ENCODE assay signal across 8 cellular contexts in the genomic region with DNA sequence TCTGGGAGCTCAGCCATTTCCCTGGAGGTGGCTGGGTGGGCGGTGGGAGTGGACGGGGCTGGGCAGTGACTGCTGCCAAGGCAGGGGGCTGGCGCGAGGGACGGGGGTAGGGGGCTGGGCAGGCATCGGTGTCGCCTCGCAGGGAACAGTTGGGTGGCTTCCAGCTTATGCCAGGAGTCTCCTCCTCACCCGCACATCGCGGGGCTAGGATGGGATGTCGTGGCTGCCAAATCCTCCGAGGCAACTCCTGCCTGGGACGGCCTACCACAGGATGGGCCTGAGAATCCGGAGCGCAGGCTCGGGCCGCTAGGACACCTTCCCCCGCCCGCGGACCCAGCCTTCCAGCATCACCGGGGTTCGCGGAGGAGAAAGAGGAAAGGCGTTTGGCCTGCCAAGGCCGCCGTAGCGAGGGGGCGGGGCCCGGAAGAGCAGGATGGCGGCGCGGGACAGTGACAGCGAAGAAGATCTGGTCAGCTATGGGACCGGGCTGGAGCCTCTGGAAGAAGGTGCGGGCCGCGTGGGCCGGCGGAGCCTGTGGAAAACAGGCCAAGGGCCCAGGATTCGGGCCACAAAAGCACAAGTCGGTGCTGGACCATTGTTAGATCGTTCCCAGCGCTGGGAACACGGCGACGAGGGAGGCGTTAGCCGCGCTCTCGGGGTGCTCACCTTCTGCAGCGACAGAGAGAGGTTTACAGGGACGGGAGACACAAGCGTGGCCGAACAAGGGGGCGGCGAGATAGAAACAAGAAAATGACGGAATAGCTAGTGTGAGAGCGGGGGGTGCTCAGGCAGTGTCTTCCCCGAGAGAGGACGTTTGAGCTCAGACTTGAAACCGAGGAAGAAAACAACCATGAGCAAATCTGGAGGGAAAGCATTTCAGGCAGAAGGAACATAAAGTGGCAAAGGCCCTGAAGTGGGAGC. TPM values are rescaled to one million over a fixed set of nuclear protein-coding genes. Genes with fewer than 3 reads are reported as not detected.
DNase-seq lines count a peak whose midpoint lies in the region; ATAC-seq and TF ChIP-seq lines count a peak whose summit lies in the region.

A gene with protein sequence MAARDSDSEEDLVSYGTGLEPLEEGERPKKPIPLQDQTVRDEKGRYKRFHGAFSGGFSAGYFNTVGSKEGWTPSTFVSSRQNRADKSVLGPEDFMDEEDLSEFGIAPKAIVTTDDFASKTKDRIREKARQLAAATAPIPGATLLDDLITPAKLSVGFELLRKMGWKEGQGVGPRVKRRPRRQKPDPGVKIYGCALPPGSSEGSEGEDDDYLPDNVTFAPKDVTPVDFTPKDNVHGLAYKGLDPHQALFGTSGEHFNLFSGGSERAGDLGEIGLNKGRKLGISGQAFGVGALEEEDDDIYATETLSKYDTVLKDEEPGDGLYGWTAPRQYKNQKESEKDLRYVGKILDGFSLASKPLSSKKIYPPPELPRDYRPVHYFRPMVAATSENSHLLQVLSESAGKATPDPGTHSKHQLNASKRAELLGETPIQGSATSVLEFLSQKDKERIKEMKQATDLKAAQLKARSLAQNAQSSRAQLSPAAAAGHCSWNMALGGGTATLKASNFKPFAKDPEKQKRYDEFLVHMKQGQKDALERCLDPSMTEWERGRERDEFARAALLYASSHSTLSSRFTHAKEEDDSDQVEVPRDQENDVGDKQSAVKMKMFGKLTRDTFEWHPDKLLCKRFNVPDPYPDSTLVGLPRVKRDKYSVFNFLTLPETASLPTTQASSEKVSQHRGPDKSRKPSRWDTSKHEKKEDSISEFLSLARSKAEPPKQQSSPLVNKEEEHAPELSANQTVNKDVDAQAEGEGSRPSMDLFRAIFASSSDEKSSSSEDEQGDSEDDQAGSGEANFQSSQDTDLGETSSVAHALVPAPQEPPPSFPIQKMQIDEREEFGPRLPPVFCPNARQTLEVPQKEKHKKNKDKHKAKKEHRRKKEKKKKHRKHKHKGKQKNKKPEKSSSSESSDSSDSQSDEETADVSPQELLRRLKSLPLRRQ (plus strand): TSS at position 421 of the 921 bp plus-strand sequence. CDS start 13 bp downstream, at position 434.

- H3K27ac Mint-ChIP-seq in nephron: peak within 1 kb of the TSS; percentile 68 to 94 (median 89)

- H2AFZ ChIP-seq in DND-41 (ENCODE audit: low read depth, low read length) (peak within 1 kb of the TSS; percentile 100), Karpas-422 (ENCODE audit: low read length) (peak within 1 kb of the TSS; percentile 96)

- H3K4me2 ChIP-seq in DND-41 (ENCODE audit: insufficient read depth, low read length): peak within 1 kb of the TSS; percentile 80
- H3K4me2 ChIP-seq in Karpas-422 (ENCODE audit: low read depth, low read length, poor library complexity, severe bottlenecking): peak within 1 kb of the TSS; percentile 89

- H3K4me3 ChIP-seq in DND-41 (ENCODE audit: low read depth in 1 of 2, low read length in 2 of 2) (peak within 1 kb of the TSS; percentile 91 to 96), Karpas-422 (ENCODE audit: low read length) (peak within 1 kb of the TSS; percentile 100), RWPE2 (ENCODE audit: severe bottlenecking) (peak within 1 kb of the TSS; percentile 53), fibroblast of the aortic adventitia (ENCODE audit: low read depth, low read length) (peak within 1 kb of the TSS; percentile 95)

- H3K4me3 Mint-ChIP-seq in nephron: peak within 1 kb of the TSS; percentile 91 to 98 (median 93)

- H3K9me3 ChIP-seq in DND-41 (ENCODE audit: insufficient read depth, low read length, severe bottlenecking) (no peaks in the 10 kb centered on the region), Karpas-422 (ENCODE audit: low read length) (no peaks in the 10 kb centered on the region), RWPE2 (ENCODE audit: severe bottlenecking) (no peaks in the 10 kb centered on the region)

- ATAC-seq in DND-41 (ENCODE audit: insufficient read depth, low read depth): peak; percentile 91
- ATAC-seq in GM21786 (IDR thresholded peaks at IDR 0.05; ENCODE audit: unreplicated experiment): peak; percentile 71
- peak; percentile 75 for ATAC-seq in RWPE2 (ENCODE audit: low read depth)
- peak; percentile 92 for ATAC-seq in stimulated activated naive CD8-positive, alpha-beta T cell treated with anti-CD3 and anti-CD28 coated beads, Interleukin-15, Interleukin-2, amounts not matched to agents 100 U/mL and 50 U/mL, for 24 hours

- no peaks in the 10 kb centered on the region for H3K27me3 ChIP-seq in DND-41 (ENCODE audit: insufficient read depth, low read length, poor library complexity)
- H3K27me3 ChIP-seq in Karpas-422 (ENCODE audit: low read length): no peaks in the 10 kb centered on the region
- H3K27me3 ChIP-seq in RWPE2 (ENCODE audit: insufficient read depth, poor library complexity, severe bottlenecking): no peaks in the 10 kb centered on the region

- peaks cover 33% of the 10 kb centered on the region for H3K4me1 Mint-ChIP-seq in nephron

- H3K36me3 ChIP-seq in DND-41 (ENCODE audit: insufficient read depth, low read length): no peaks in the 10 kb centered on the region
- H3K36me3 ChIP-seq in Karpas-422 (ENCODE audit: insufficient read depth, low read length): no peaks in the 10 kb centered on the region
- H3K36me3 ChIP-seq in RWPE2 (ENCODE audit: low read depth): no peaks in the 10 kb centered on the region

- H3K9me2 ChIP-seq in Karpas-422 (replicated peaks; ENCODE audit: insufficient read depth, low read length): no peaks in the 10 kb centered on the region

- H3K9me3 Mint-ChIP-seq in nephron: no peaks in the 10 kb centered on the region

- H3K27ac ChIP-seq in DND-41 (ENCODE audit: low read length) (peak within 1 kb of the TSS; percentile 91), Karpas-422 (ENCODE audit: low read length) (no peak within 1 kb of the TSS), RWPE2 (ENCODE audit: poor library complexity, severe bottlenecking) (peak within 1 kb of the TSS; percentile 29)

- H3K27me3 Mint-ChIP-seq in nephron (ENCODE audit: low read depth): no peaks in the 10 kb centered on the region

- H3K4me1 ChIP-seq in DND-41 (ENCODE audit: insufficient read depth, low read length) (peaks cover 25% of the 10 kb centered on the region), Karpas-422 (ENCODE audit: low read length) (peaks cover 23% of the 10 kb centered on the region), RWPE2 (ENCODE audit: insufficient read depth, poor library complexity, severe bottlenecking) (peaks cover 11% of the 10 kb centered on the region)

- peaks cover 16% of the 10 kb centered on the region for H3K79me2 ChIP-seq in DND-41 (ENCODE audit: insufficient read depth, low read length)
- H3K79me2 ChIP-seq in Karpas-422 (ENCODE audit: low read length): peaks cover 21% of the 10 kb centered on the region

- TF ChIP-seq CTCF in DND-41 (IDR thresholded peaks at IDR 0.05; ENCODE audit: borderline replicate concordance, extremely low read depth, low read length, poor library complexity, severe bottlenecking): no peak
- no peak for TF ChIP-seq CTCF in RWPE2 (IDR thresholded peaks at IDR 0.05; ENCODE audit: poor library complexity, severe bottlenecking)
- no peak for TF ChIP-seq CTCF in fibroblast of the aortic adventitia (IDR thresholded peaks at IDR 0.05; ENCODE audit: insufficient read depth, low read length)
- no peak for TF ChIP-seq CTCF in nephron (IDR thresholded peaks at IDR 0.05; ENCODE audit: unreplicated experiment in 3 of 3)

- H3K36me3 Mint-ChIP-seq in nephron (ENCODE audit: low read depth): no peaks in the 10 kb centered on the region

- H3K9ac ChIP-seq in DND-41 (ENCODE audit: low read depth, low read length): peak within 1 kb of the TSS; percentile 83
- peak within 1 kb of the TSS; percentile 93 for H3K9ac ChIP-seq in Karpas-422 (ENCODE audit: low read length)

- peak; percentile 86 for DNase-seq in DND-41
- peak; percentile 94 for DNase-seq in Karpas-422
- peak; percentile 89 for DNase-seq in RWPE2 (ENCODE audit: low spot score)
- peak; percentile 78 for DNase-seq in activated T-helper 9 cell treated with anti-CD3 and anti-CD28 coated beads, Interleukin-2, amount 50 U/mL, for 16 hours (ENCODE audit: low read depth)
- DNase-seq in fibroblast of the aortic adventitia (ENCODE audit: low read depth): peak; percentile 75
- peak; percentile 91 for DNase-seq in stimulated activated naive CD8-positive, alpha-beta T cell treated with anti-CD3 and anti-CD28 coated beads, Interleukin-15, Interleukin-2, amounts not matched to agents 100 U/mL and 50 U/mL, for 24 hours

- H4K20me1 ChIP-seq in DND-41 (ENCODE audit: insufficient read depth, low read length) (no peaks in the 10 kb centered on the region), Karpas-422 (ENCODE audit: insufficient read depth, low read depth, low read length) (no peaks in the 10 kb centered on the region)

RNA-seq across cellular contexts. Expression of the gene that starts here (rescaled TPM):
- 2.9 and 3.4 TPM in 2 replicates for total RNA-seq in Karpas-422 (2014; rRNA removed; shearing (Covaris generic); ENCODE audit: low replicate concordance)
- total RNA-seq in fibroblast of the aortic adventitia (ENCODE audit: low replicate concordance): 7.8 and 19.2 TPM in 2 replicates
